In the genomic region with DNA sequence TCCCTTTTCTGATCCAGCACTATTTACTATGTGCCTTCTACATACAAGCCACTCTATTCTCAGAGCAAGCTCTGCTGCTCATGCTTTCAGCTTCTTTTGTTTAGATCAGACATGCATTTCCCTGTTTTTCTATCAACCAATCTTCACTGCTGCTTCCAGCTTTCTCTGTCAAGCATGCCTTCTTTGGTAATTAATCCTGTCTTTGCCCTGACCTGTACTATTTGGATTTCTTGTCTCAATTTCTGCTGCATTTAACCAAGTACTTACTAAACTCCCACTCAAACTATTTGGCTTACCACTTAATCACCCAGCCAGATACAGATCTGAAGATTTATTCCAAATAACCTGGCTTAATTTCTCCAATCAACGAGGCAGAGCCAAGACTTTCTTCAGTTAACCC, we compare ENCODE assay signal across 2 cellular contexts.
TF ChIP-seq lines count a peak whose summit lies in the region.

No MANE protein-coding gene starts in this region.

TF ChIP-seq in IMR-90, 13 proteins besides CTCF, POLR2A, EP300 and RAD21:
- TF ChIP-seq BHLHE40 (IDR thresholded peaks at IDR 0.05; ENCODE audit: low read depth, low read length) = no peak

TF ChIP-seq in K562, 482 proteins besides CTCF, POLR2A, EP300 and RAD21:
- no peak for TF ChIP-seq RBM25 (IDR thresholded peaks at IDR 0.05; ENCODE audit: low read depth, low read length, severe bottlenecking)
- TF ChIP-seq, protein P1, sequence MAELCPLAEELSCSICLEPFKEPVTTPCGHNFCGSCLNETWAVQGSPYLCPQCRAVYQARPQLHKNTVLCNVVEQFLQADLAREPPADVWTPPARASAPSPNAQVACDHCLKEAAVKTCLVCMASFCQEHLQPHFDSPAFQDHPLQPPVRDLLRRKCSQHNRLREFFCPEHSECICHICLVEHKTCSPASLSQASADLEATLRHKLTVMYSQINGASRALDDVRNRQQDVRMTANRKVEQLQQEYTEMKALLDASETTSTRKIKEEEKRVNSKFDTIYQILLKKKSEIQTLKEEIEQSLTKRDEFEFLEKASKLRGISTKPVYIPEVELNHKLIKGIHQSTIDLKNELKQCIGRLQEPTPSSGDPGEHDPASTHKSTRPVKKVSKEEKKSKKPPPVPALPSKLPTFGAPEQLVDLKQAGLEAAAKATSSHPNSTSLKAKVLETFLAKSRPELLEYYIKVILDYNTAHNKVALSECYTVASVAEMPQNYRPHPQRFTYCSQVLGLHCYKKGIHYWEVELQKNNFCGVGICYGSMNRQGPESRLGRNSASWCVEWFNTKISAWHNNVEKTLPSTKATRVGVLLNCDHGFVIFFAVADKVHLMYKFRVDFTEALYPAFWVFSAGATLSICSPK (IDR thresholded peaks at IDR 0.05; ENCODE audit: borderline replicate concordance) = no peak
- no peak for TF ChIP-seq ZNF639 (CRISPR knock-in tag; conservative IDR thresholded peaks at IDR 0.05 in 1 of 2, IDR thresholded peaks at IDR 0.05 in 1 of 2)
- no peak for TF ChIP-seq SNRNP70 (optimal IDR thresholded peaks at IDR 0.05; ENCODE audit: low read depth, low read length)
- TF ChIP-seq ZNF175 (CRISPR knock-in tag; IDR thresholded peaks at IDR 0.05; ENCODE audit: low read depth) = no peak
- TF ChIP-seq ZMIZ1 (IDR thresholded peaks at IDR 0.05; ENCODE audit: low read depth in 2 of 2, low read length in 2 of 2) = no peak
- no peak for TF ChIP-seq SP1 (CRISPR knock-in tag; IDR thresholded peaks at IDR 0.05)
- TF ChIP-seq HMBOX1 (IDR thresholded peaks at IDR 0.05) = no peak
TF ChIP-seq in K562: peak in this region for 0.
